In genomic region chr11:20114588-20114987, GRCh38 we compare ENCODE assay signal across 15 cellular contexts. TPM values are rescaled to one million over a fixed set of nuclear protein-coding genes. Genes with fewer than 3 reads are reported as not detected.
"Had no signal": no experiment of that assay in that cellular context is flagged by ENCODE, and none has a peak within 500 bp of the region (broad histone marks: within the 10 kb centered on the region; RNA-seq: fewer than 3 reads in every experiment).

No MANE protein-coding gene starts in this region.

- H3K4me3 Mint-ChIP-seq: activated CD4-positive, alpha-beta memory T cell treated with anti-CD3 and anti-CD28 coated beads for 36 hours; activated CD4-positive, alpha-beta T cell treated with anti-CD3 and anti-CD28 coated beads for 36 hours; activated CD8-positive, alpha-beta memory T cell treated with anti-CD3 and anti-CD28 coated beads, Interleukin-2, amount 10 ng/mL, durations not matched to agents 7 days and 5 days; neural crest cell; stimulated activated naive CD8-positive, alpha-beta T cell treated with anti-CD3 and anti-CD28 coated beads, Interleukin-15, amount 100 ng/mL, for 72 hours had no signal

- H3K9me3 ChIP-seq: upper lobe of right lung had no signal

- H3K27ac Mint-ChIP-seq: activated CD4-positive, alpha-beta memory T cell treated with anti-CD3 and anti-CD28 coated beads for 36 hours; activated CD4-positive, alpha-beta T cell treated with anti-CD3 and anti-CD28 coated beads for 36 hours; activated CD8-positive, alpha-beta memory T cell treated with anti-CD3 and anti-CD28 coated beads, Interleukin-2, amount 10 ng/mL, durations not matched to agents 7 days and 5 days had no signal

- H3K9me3 Mint-ChIP-seq: activated CD4-positive, alpha-beta memory T cell treated with anti-CD3 and anti-CD28 coated beads for 36 hours; neural crest cell; stimulated activated naive CD8-positive, alpha-beta T cell treated with anti-CD3 and anti-CD28 coated beads, Interleukin-15, amount 100 ng/mL, for 72 hours had no signal

- H3K27ac ChIP-seq: cardiac muscle cell, parathyroid adenoma, upper lobe of right lung, WERI-Rb-1 had no signal

- ATAC-seq: activated CD4-positive, alpha-beta T cell treated with anti-CD3 and anti-CD28 coated beads for 36 hours; activated CD8-positive, alpha-beta memory T cell treated with anti-CD3 and anti-CD28 coated beads, Interleukin-2, amount 10 ng/mL, durations not matched to agents 7 days and 5 days; stimulated activated naive CD8-positive, alpha-beta T cell treated with anti-CD3 and anti-CD28 coated beads, Interleukin-15, amount 100 ng/mL, for 72 hours; upper lobe of right lung had no signal

- H3K4me1 Mint-ChIP-seq: activated CD8-positive, alpha-beta memory T cell treated with anti-CD3 and anti-CD28 coated beads, Interleukin-2, amount 10 ng/mL, durations not matched to agents 7 days and 5 days; neural crest cell had no signal

- H3K27me3 ChIP-seq: cardiac muscle cell, upper lobe of right lung had no signal

- H3K36me3 Mint-ChIP-seq: activated CD4-positive, alpha-beta memory T cell treated with anti-CD3 and anti-CD28 coated beads for 36 hours; activated CD8-positive, alpha-beta memory T cell treated with anti-CD3 and anti-CD28 coated beads, Interleukin-2, amount 10 ng/mL, durations not matched to agents 7 days and 5 days had no signal

- H3K4me1 ChIP-seq: parathyroid adenoma had no signal

- DNase-seq: activated CD4-positive, alpha-beta memory T cell treated with anti-CD3 and anti-CD28 coated beads for 36 hours; activated CD4-positive, alpha-beta T cell treated with anti-CD3 and anti-CD28 coated beads for 36 hours; activated CD8-positive, alpha-beta memory T cell treated with anti-CD3 and anti-CD28 coated beads, Interleukin-2, amount 10 ng/mL, durations not matched to agents 7 days and 5 days; activated naive CD4-positive, alpha-beta T cell treated with anti-CD3 and anti-CD28 coated beads, Interleukin-2, amount 50 U/mL, for 16 hours; activated T-cell treated with anti-CD3 and anti-CD28 coated beads, Interleukin-2, amount 50 U/mL, for 1 hour; stimulated activated CD4-positive, alpha-beta T cell treated with anti-CD3 and anti-CD28 coated beads, Interleukin-4, amount 100 ng/mL, for 1 hour; stimulated activated naive CD8-positive, alpha-beta T cell treated with anti-CD3 and anti-CD28 coated beads, Interleukin-15, amount 100 ng/mL, for 72 hours; T-helper 1 cell; upper lobe of right lung; WERI-Rb-1 had no signal

- H3K4me3 ChIP-seq: cardiac muscle cell, upper lobe of right lung had no signal

RNA-seq across cellular contexts. Expression of gene DBX1, which starts 45.7 kb away (rescaled TPM):
- total RNA-seq: activated CD4-positive, alpha-beta memory T cell treated with anti-CD3 and anti-CD28 coated beads for 36 hours; activated CD4-positive, alpha-beta T cell treated with anti-CD3 and anti-CD28 coated beads for 36 hours; activated CD8-positive, alpha-beta memory T cell treated with anti-CD3 and anti-CD28 coated beads, Interleukin-2, amount 10 ng/mL, durations not matched to agents 7 days and 5 days; cardiac muscle cell; lung microvascular endothelial cell; temporal lobe; upper lobe of right lung had no signal
